In the genomic region with DNA sequence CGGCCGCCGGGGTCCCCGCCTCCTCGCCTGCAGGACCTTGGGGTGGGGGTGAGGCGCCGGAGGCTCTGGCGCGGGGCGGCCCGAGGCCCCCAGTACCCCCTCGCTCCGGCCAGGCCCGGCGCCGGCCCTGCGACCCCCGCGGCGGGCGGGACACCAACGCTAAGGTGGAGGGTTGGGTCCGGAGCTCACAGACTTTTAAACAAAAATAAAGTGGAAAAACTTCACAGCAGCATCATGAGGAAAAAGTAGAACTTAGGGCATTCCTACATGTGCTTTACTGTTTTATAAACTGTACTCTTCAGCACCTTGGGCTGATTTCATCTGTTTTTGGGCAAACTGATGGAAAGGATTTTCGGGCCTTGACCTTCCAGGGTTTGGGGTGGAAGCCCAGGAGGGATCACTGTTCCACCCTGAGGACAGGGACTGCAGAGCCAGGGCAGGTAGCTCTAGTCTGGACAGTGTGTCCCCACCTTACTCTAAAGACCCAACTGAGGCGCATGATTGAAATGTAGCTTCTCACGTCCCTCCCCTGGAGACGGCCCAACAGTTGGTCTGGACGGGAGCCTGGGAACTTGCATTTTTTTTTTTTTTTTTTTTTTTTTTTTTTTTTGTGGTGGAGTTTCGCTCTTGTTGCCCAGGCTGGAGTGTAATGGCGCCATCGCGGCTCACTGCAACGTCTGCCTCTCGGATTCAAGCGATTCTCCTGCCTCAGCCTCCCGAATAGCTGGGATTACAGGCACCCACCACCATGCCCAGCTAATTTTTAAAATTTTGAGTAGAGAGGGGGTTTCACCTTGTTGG, we compare ENCODE assay signal across 1 cellular context.
TF ChIP-seq lines count a peak whose summit lies in the region.

No MANE protein-coding gene starts in this region.

TF ChIP-seq in liver, 16 proteins besides CTCF, POLR2A, EP300 and RAD21 (continued from another document):
- no peak for TF ChIP-seq HNF4G (IDR thresholded peaks at IDR 0.05)
- TF ChIP-seq FOXA2 (IDR thresholded peaks at IDR 0.05), result no peak
- TF ChIP-seq MAX (IDR thresholded peaks at IDR 0.05), result no peak
- TF ChIP-seq HNF4A (conservative IDR thresholded peaks at IDR 0.05), result no peak
- TF ChIP-seq RXRA (IDR thresholded peaks at IDR 0.05), result no peak
